Comparison of ENCODE assay signal across 6 cellular contexts in the genomic region with DNA sequence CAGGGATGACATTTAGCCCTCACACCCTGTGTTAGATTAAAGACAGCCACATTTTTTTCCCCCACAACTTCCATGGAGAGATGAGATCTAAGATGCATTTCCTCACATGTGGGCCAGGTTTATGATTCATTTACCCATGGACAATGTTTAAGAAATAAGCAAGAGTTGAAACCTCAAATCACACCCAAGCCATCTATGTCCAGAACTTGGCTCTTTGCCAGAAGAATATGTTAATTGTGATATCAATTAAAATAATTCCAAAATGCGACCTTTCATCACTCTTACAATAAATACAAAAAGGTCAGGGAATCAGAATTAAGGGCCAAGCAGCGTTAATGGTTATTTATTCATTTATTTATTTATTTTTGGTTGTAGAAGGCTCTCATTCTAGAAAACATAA.
"Had no signal": no experiment of that assay in that cellular context is flagged by ENCODE, and none has a peak within 500 bp of the region (broad histone marks: within the 10 kb centered on the region; RNA-seq: fewer than 3 reads in every experiment).

No MANE protein-coding gene starts in this region.

- H3K27ac ChIP-seq: HL-60, KMS-11 had no signal

- FAIRE-seq: HTR-8/SVneo had no signal

- DNase-seq: IMR-90, KBM-7, KG1 had no signal

- H3K9ac ChIP-seq: KMS-11 had no signal

- H3K4me2 ChIP-seq: KMS-11 had no signal
